6 cellular contexts compared by ENCODE assay signal in genomic region chr6:3601570-3601969, GRCh38.
"Had no signal": no experiment of that assay in that cellular context is flagged by ENCODE, and none has a peak within 500 bp of the region (broad histone marks: within the 10 kb centered on the region; RNA-seq: fewer than 3 reads in every experiment).

No MANE protein-coding gene starts in this region.

- H3K27ac ChIP-seq: HL-60, KMS-11 had no signal

- H3K4me3 ChIP-seq: K562 had no signal

- DNase-seq: IMR-90, KBM-7, KG1 had no signal
